1 cellular context compared by ENCODE assay signal in the genomic region with DNA sequence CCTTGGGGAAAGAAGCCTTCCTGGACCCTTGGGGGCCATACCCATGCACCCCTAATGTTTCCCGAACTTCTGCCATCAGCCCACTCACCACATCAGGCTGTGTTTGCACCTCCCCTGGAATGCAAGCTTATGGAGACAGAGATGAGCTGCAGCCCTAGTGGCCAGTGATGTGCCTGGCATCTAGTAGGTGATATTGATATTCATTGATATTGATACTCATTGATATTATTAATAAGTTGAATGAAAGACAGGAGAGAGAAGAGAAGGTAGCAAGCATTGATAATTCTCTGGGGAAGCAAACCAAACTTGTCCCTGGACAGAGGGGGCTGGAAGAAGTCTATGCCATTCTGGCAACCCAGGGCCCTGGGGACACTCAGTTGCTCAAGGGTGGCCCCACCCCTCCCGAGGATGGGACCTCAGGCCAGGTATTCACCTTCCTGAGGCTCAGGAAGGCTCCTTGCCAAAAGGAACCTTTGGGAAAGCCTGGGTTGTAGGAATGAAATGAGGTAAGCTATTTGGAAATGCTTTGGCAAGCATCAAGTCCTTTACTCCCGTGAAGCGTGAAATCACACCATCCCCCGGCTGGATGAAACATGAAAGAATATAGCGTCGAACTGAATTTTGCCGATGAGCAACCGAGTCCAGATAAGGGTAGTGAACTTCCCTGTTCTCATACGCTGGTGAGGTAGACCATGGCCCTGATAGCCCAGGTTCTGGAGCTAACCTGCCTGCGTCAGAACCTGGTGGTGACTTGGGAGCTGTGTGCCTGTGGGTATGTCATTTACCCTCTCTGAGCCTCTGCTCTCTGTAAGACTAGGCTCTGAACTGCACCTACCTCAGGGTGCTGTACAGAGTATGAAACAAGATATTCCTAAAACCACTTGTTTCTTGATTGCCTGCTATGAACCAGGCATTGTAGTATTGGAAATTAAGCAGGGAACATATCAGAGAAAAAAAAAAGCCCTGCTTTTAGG.
TF ChIP-seq lines count a peak whose summit lies in the region.

No MANE protein-coding gene starts in this region.

TF ChIP-seq in GM23338, 12 proteins besides CTCF, POLR2A, EP300 and RAD21:
- TF ChIP-seq, protein P1, sequence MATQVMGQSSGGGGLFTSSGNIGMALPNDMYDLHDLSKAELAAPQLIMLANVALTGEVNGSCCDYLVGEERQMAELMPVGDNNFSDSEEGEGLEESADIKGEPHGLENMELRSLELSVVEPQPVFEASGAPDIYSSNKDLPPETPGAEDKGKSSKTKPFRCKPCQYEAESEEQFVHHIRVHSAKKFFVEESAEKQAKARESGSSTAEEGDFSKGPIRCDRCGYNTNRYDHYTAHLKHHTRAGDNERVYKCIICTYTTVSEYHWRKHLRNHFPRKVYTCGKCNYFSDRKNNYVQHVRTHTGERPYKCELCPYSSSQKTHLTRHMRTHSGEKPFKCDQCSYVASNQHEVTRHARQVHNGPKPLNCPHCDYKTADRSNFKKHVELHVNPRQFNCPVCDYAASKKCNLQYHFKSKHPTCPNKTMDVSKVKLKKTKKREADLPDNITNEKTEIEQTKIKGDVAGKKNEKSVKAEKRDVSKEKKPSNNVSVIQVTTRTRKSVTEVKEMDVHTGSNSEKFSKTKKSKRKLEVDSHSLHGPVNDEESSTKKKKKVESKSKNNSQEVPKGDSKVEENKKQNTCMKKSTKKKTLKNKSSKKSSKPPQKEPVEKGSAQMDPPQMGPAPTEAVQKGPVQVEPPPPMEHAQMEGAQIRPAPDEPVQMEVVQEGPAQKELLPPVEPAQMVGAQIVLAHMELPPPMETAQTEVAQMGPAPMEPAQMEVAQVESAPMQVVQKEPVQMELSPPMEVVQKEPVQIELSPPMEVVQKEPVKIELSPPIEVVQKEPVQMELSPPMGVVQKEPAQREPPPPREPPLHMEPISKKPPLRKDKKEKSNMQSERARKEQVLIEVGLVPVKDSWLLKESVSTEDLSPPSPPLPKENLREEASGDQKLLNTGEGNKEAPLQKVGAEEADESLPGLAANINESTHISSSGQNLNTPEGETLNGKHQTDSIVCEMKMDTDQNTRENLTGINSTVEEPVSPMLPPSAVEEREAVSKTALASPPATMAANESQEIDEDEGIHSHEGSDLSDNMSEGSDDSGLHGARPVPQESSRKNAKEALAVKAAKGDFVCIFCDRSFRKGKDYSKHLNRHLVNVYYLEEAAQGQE (IDR thresholded peaks at IDR 0.05; ENCODE audit: unreplicated experiment), result no peak
- no peak for TF ChIP-seq EZH2 (IDR thresholded peaks at IDR 0.05; ENCODE audit: low read depth, unreplicated experiment)
- TF ChIP-seq EZH2phosphoT487 (IDR thresholded peaks at IDR 0.05; ENCODE audit: unreplicated experiment), result no peak
- TF ChIP-seq, protein P2, sequence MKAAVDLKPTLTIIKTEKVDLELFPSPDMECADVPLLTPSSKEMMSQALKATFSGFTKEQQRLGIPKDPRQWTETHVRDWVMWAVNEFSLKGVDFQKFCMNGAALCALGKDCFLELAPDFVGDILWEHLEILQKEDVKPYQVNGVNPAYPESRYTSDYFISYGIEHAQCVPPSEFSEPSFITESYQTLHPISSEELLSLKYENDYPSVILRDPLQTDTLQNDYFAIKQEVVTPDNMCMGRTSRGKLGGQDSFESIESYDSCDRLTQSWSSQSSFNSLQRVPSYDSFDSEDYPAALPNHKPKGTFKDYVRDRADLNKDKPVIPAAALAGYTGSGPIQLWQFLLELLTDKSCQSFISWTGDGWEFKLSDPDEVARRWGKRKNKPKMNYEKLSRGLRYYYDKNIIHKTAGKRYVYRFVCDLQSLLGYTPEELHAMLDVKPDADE (IDR thresholded peaks at IDR 0.05), result no peak
- TF ChIP-seq ZNF114 (CRISPR knock-in tag; IDR thresholded peaks at IDR 0.05), result no peak
- TF ChIP-seq ZNF331 (CRISPR knock-in tag; IDR thresholded peaks at IDR 0.05; ENCODE audit: low read depth), result no peak
- TF ChIP-seq, protein P3, sequence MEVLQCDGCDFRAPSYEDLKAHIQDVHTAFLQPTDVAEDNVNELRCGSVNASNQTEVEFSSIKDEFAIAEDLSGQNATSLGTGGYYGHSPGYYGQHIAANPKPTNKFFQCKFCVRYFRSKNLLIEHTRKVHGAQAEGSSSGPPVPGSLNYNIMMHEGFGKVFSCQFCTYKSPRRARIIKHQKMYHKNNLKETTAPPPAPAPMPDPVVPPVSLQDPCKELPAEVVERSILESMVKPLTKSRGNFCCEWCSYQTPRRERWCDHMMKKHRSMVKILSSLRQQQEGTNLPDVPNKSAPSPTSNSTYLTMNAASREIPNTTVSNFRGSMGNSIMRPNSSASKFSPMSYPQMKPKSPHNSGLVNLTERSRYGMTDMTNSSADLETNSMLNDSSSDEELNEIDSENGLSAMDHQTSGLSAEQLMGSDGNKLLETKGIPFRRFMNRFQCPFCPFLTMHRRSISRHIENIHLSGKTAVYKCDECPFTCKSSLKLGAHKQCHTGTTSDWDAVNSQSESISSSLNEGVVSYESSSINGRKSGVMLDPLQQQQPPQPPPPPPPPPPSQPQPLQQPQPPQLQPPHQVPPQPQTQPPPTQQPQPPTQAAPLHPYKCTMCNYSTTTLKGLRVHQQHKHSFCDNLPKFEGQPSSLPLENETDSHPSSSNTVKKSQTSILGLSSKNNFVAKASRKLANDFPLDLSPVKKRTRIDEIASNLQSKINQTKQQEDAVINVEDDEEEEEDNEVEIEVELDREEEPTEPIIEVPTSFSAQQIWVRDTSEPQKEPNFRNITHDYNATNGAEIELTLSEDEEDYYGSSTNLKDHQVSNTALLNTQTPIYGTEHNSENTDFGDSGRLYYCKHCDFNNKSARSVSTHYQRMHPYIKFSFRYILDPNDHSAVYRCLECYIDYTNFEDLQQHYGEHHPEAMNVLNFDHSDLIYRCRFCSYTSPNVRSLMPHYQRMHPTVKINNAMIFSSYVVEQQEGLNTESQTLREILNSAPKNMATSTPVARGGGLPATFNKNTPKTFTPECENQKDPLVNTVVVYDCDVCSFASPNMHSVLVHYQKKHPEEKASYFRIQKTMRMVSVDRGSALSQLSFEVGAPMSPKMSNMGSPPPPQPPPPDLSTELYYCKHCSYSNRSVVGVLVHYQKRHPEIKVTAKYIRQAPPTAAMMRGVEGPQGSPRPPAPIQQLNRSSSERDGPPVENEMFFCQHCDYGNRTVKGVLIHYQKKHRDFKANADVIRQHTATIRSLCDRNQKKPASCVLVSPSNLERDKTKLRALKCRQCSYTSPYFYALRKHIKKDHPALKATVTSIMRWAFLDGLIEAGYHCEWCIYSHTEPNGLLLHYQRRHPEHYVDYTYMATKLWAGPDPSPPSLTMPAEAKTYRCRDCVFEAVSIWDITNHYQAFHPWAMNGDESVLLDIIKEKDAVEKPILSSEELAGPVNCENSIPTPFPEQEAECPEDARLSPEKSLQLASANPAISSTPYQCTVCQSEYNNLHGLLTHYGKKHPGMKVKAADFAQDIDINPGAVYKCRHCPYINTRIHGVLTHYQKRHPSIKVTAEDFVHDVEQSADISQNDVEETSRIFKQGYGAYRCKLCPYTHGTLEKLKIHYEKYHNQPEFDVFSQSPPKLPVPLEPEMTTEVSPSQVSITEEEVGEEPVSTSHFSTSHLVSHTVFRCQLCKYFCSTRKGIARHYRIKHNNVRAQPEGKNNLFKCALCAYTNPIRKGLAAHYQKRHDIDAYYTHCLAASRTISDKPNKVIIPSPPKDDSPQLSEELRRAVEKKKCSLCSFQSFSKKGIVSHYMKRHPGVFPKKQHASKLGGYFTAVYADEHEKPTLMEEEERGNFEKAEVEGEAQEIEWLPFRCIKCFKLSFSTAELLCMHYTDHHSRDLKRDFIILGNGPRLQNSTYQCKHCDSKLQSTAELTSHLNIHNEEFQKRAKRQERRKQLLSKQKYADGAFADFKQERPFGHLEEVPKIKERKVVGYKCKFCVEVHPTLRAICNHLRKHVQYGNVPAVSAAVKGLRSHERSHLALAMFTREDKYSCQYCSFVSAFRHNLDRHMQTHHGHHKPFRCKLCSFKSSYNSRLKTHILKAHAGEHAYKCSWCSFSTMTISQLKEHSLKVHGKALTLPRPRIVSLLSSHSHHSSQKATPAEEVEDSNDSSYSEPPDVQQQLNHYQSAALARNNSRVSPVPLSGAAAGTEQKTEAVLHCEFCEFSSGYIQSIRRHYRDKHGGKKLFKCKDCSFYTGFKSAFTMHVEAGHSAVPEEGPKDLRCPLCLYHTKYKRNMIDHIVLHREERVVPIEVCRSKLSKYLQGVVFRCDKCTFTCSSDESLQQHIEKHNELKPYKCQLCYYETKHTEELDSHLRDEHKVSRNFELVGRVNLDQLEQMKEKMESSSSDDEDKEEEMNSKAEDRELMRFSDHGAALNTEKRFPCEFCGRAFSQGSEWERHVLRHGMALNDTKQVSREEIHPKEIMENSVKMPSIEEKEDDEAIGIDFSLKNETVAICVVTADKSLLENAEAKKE (CRISPR knock-in tag; IDR thresholded peaks at IDR 0.05), result no peak
- TF ChIP-seq CREB1 (CRISPR knock-in tag; IDR thresholded peaks at IDR 0.05; ENCODE audit: low read depth), result no peak
- TF ChIP-seq POLR2AphosphoS5 (IDR thresholded peaks at IDR 0.05; ENCODE audit: low read depth), result no peak
- TF ChIP-seq NANOG (IDR thresholded peaks at IDR 0.05; ENCODE audit: borderline replicate concordance), result no peak
- no peak for TF ChIP-seq JUNB (IDR thresholded peaks at IDR 0.05; ENCODE audit: unreplicated experiment)
- no peak for TF ChIP-seq STAT1 (IDR thresholded peaks at IDR 0.05; ENCODE audit: unreplicated experiment)
